ENCODE assay signal across 1 cellular context in the genomic region with DNA sequence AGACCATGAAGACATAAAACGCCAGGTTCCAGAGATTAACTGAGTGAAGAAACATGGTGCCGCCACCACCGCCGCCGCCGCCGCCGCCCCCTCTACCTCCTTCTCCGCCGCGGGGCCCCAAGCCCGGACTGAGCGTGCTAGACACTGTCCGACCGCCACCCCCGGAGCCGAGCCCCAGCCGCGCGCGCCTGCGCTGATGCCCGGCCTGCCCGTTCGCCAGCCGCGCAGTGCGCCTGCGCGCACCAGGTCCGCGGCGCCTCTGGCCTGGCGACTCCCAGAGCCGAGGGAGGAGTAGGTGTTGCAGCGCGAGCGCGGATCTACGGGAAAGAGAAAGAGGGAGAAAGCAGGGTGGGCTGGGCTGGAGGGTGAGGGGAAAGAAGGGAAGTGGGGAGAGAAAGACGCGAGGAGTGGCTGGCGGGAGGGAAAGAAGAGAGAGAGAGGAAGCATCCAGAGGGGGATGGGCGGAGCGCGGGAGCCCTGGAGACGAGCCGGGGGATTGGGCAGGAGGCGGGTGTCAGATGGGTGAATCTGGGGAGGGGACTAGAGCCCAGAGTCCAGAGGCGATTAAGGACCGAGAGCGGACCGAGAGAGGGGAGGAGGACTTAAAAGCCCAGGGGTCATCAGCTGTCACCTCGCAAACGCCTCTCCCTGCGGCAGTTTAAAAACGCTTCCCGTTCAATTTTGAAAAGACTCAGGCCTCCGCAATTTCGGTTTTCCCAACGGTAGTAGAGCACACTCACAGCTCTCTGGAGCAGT.
TF ChIP-seq lines count a peak whose summit lies in the region.

TSS of gene PGAP1 (minus strand) at position 146 of the 756 bp plus-strand sequence. CDS start at position 55, 91 bp downstream.

TF ChIP-seq in HEK293, 187 proteins besides CTCF, POLR2A, EP300 and RAD21 (continued from another document):
- TF ChIP-seq, protein P1, sequence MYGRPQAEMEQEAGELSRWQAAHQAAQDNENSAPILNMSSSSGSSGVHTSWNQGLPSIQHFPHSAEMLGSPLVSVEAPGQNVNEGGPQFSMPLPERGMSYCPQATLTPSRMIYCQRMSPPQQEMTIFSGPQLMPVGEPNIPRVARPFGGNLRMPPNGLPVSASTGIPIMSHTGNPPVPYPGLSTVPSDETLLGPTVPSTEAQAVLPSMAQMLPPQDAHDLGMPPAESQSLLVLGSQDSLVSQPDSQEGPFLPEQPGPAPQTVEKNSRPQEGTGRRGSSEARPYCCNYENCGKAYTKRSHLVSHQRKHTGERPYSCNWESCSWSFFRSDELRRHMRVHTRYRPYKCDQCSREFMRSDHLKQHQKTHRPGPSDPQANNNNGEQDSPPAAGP (tag by site-specific recombination; IDR thresholded peaks at IDR 0.05) = peak; percentile 49
- TF ChIP-seq ZNF274 (IDR thresholded peaks at IDR 0.05; ENCODE audit: low read length) (no peak), ZNF274 (tag by site-specific recombination; IDR thresholded peaks at IDR 0.05; ENCODE audit: borderline replicate concordance) (no peak)
